8 cellular contexts compared by ENCODE assay signal in genomic region chrX:40174594-40175415, GRCh38.
DNase-seq lines count a peak whose midpoint lies in the region; ATAC-seq and TF ChIP-seq lines count a peak whose summit lies in the region.

No MANE protein-coding gene starts in this region.

- H3K4me3 ChIP-seq in RWPE2 (ENCODE audit: severe bottlenecking) = peak overlapping the region; percentile 40
- H3K4me3 ChIP-seq in brain microvascular endothelial cell (ENCODE audit: low read depth, low read length) = peak overlapping the region; percentile 53

- TF ChIP-seq CTCF in RWPE2 (IDR thresholded peaks at IDR 0.05; ENCODE audit: poor library complexity, severe bottlenecking) (no peak), brain microvascular endothelial cell (IDR thresholded peaks at IDR 0.05; ENCODE audit: low read depth, low read length, missing control alignments) (no peak)

- in situ Hi-C loops in brain microvascular endothelial cell (cut with HindIII; ENCODE audit: low pct_ligation_motif_present, low sequenced_read_pairs) = no loop called here

- no peaks in the 10 kb centered on the region for H3K4me1 ChIP-seq in RWPE2 (ENCODE audit: insufficient read depth, poor library complexity, severe bottlenecking)

- no peaks in the 10 kb centered on the region for H3K9me3 ChIP-seq in RWPE2 (ENCODE audit: severe bottlenecking)

- H3K27me3 ChIP-seq in RWPE2 (ENCODE audit: insufficient read depth, poor library complexity, severe bottlenecking) (no peaks in the 10 kb centered on the region), brain microvascular endothelial cell (replicated peaks) (no peaks in the 10 kb centered on the region)

- H3K36me3 ChIP-seq in RWPE2 (ENCODE audit: low read depth) = no peaks in the 10 kb centered on the region
- H3K36me3 ChIP-seq in brain microvascular endothelial cell (replicated peaks) = no peaks in the 10 kb centered on the region

- peak; percentile 55 for DNase-seq in EL
- DNase-seq in RWPE2 (ENCODE audit: low spot score) = no peak
- DNase-seq in brain microvascular endothelial cell = peak; percentile 48
- peak; percentile 43 for DNase-seq in kidney tubule cell (ENCODE audit: low spot score)
- DNase-seq in stimulated activated CD8-positive, alpha-beta memory T cell treated with anti-CD3 and anti-CD28 coated beads, Interleukin-12 subunit alpha, Interleukin-12 subunit beta, amount 100 ng/mL, for 4 hours (ENCODE audit: low read depth) = peak; percentile 32

- H3K27ac ChIP-seq in RWPE2 (ENCODE audit: poor library complexity, severe bottlenecking) (peak overlapping the region; percentile 13), brain microvascular endothelial cell (peak overlapping the region; percentile 50)

- ATAC-seq in HG02852 (IDR thresholded peaks at IDR 0.05; ENCODE audit: unreplicated experiment) (peak; percentile 21), RWPE2 (ENCODE audit: low read depth) (peak; percentile 24; the same call in 1 of the 3 replicates), GM21576 (IDR thresholded peaks at IDR 0.05; ENCODE audit: unreplicated experiment) (no peak), HG03108 (IDR thresholded peaks at IDR 0.05; ENCODE audit: unreplicated experiment) (no peak)

Comparison
In these comparisons a context has a peak if more than half of its experiments do, and no peak if none do; other contexts are left out.
1. ATAC-seq: peak in HG02852 (single experiment) and RWPE2 (single experiment); none in GM21576 (single experiment) and HG03108 (single experiment).